ENCODE assay signal across 9 cellular contexts in genomic region chr6:36677059-36677749, GRCh38. TPM values are rescaled to one million over a fixed set of nuclear protein-coding genes. Genes with fewer than 3 reads are reported as not detected.
DNase-seq lines count a peak whose midpoint lies in the region; ATAC-seq and TF ChIP-seq lines count a peak whose summit lies in the region.
"Had no signal": no experiment of that assay in that cellular context is flagged by ENCODE, and none has a peak within 500 bp of the region (broad histone marks: within the 10 kb centered on the region; RNA-seq: fewer than 3 reads in every experiment).

No MANE protein-coding gene starts in this region.

- H3K36me3 ChIP-seq in adrenal gland (replicated peaks in 1 of 2) (no peaks in the 10 kb centered on the region), lower lobe of right lung (peaks cover 3% of the 10 kb centered on the region), upper lobe of left lung (no peaks in the 10 kb centered on the region), aorta (ENCODE audit: control insufficient read depth in 1 of 2, insufficient read depth in 2 of 2, low read length in 1 of 2) (no peaks in the 10 kb centered on the region)

- no peak for TF ChIP-seq POLR2A in adrenal gland (IDR thresholded peaks at IDR 0.05)
- no peak for TF ChIP-seq POLR2A in upper lobe of left lung (IDR thresholded peaks at IDR 0.05)

- peaks cover 23% of the 10 kb centered on the region for H3K4me1 Mint-ChIP-seq in activated naive CD4-positive, alpha-beta T cell treated with anti-CD3 and anti-CD28 coated beads, Interleukin-2, amount 50 U/mL, for 24 hours

- H3K9me3 ChIP-seq in adrenal gland (replicated peaks in 1 of 3) (no peaks in the 10 kb centered on the region), lower lobe of right lung (no peaks in the 10 kb centered on the region), upper lobe of left lung (no peaks in the 10 kb centered on the region), aorta (ENCODE audit: control insufficient read depth, low read length) (no peaks in the 10 kb centered on the region)

- no peaks in the 10 kb centered on the region for H3K27me3 Mint-ChIP-seq in activated naive CD4-positive, alpha-beta T cell treated with anti-CD3 and anti-CD28 coated beads, Interleukin-2, amount 50 U/mL, for 24 hours

- H3K4me3 Mint-ChIP-seq in activated naive CD4-positive, alpha-beta T cell treated with anti-CD3 and anti-CD28 coated beads, Interleukin-2, amount 50 U/mL, for 24 hours, result peak overlapping the region; percentile 75

- WGBS in adrenal gland, 4 donors, result 44 to 56% (median 52%) methylated on average over 6 to 7 of the region's 7 CpGs
- WGBS in upper lobe of left lung, 2 donors, result 60 to 72% methylated on average over 6 to 7 of the region's 7 CpGs
- 49 to 51% methylated on average over 7 of the region's 7 CpGs for WGBS in aorta, 2 donors

- H3K9me3 Mint-ChIP-seq in activated naive CD4-positive, alpha-beta T cell treated with anti-CD3 and anti-CD28 coated beads, Interleukin-2, amount 50 U/mL, for 24 hours, result no peaks in the 10 kb centered on the region
- H3K9me3 Mint-ChIP-seq in activated naive CD4-positive, alpha-beta T cell treated with anti-CD3 and anti-CD28 coated beads, Interleukin-2, amount 50 U/mL, for 72 hours, result no peaks in the 10 kb centered on the region

- peak overlapping the region; percentile 7 for H3K27ac Mint-ChIP-seq in activated naive CD4-positive, alpha-beta T cell treated with anti-CD3 and anti-CD28 coated beads, Interleukin-2, amount 50 U/mL, for 24 hours
- H3K27ac Mint-ChIP-seq in activated naive CD4-positive, alpha-beta T cell treated with anti-CD3 and anti-CD28 coated beads, Interleukin-2, amount 50 U/mL, for 72 hours, result peak overlapping the region in 1 of 2 donors; percentile 96

- TF ChIP-seq EP300 in upper lobe of left lung (IDR thresholded peaks at IDR 0.05), result no peak

- H3K4me1 ChIP-seq in adrenal gland (replicated peaks in 1 of 2), result peaks cover 4 to 38% of the 10 kb centered on the region in 2 donors
- H3K4me1 ChIP-seq in lower lobe of right lung, result peaks cover 39% of the 10 kb centered on the region
- peaks cover 23 to 43% (median 30%) of the 10 kb centered on the region in 4 donors for H3K4me1 ChIP-seq in upper lobe of left lung
- H3K4me1 ChIP-seq in aorta (ENCODE audit: control insufficient read depth in 1 of 2, insufficient read depth in 2 of 2, low read length in 2 of 2), result no peaks in the 10 kb centered on the region

- TF ChIP-seq CTCF in adrenal gland (IDR thresholded peaks at IDR 0.05) (no peak), lower lobe of right lung (IDR thresholded peaks at IDR 0.05) (no peak), upper lobe of left lung (IDR thresholded peaks at IDR 0.05) (no peak)

- DNase-seq in activated naive CD4-positive, alpha-beta T cell treated with anti-CD3 and anti-CD28 coated beads, Interleukin-2, amount 50 U/mL, for 72 hours (ENCODE audit: low spot score in 2 of 2), result no peak
- no peak for DNase-seq in adrenal gland
- DNase-seq in lower lobe of right lung, result no peak
- DNase-seq in upper lobe of left lung, result no peak
- DNase-seq in aorta, result no peak
- no peak for DNase-seq in NCI-H774 (lab: John Stamatoyannopoulos, UW)

- H3K27me3 ChIP-seq in adrenal gland, result no peaks in the 10 kb centered on the region
- H3K27me3 ChIP-seq in lower lobe of right lung (ENCODE audit: low read depth), result no peaks in the 10 kb centered on the region
- no peaks in the 10 kb centered on the region for H3K27me3 ChIP-seq in upper lobe of left lung
- peaks cover 0 to 2% of the 10 kb centered on the region in 2 donors for H3K27me3 ChIP-seq in aorta (ENCODE audit: control insufficient read depth in 1 of 2, insufficient read depth in 2 of 2, low read length in 1 of 2)

- H3K4me3 ChIP-seq in adrenal gland, result no peak overlapping the region
- peak overlapping the region; percentile 78 for H3K4me3 ChIP-seq in lower lobe of right lung
- H3K4me3 ChIP-seq in upper lobe of left lung, result no peak overlapping the region
- no peak overlapping the region for H3K4me3 ChIP-seq in aorta (ENCODE audit: low read length in 2 of 2)

- H3K36me3 Mint-ChIP-seq in activated naive CD4-positive, alpha-beta T cell treated with anti-CD3 and anti-CD28 coated beads, Interleukin-2, amount 50 U/mL, for 24 hours, result no peaks in the 10 kb centered on the region
- H3K36me3 Mint-ChIP-seq in activated naive CD4-positive, alpha-beta T cell treated with anti-CD3 and anti-CD28 coated beads, Interleukin-2, amount 50 U/mL, for 72 hours, result peaks cover 19 to 24% of the 10 kb centered on the region in 2 donors

- intact Hi-C loops in adrenal gland (cut with DNase I) (loop anchor here in 1 of 2 donors (5.0 kb wide), 1 partner anchor 50 kb away; no protein-coding TSS in a partner anchor), lower lobe of right lung (cut with DNase I) (loop anchor here (10.0 kb wide), 1 partner anchor 52 kb away; no protein-coding TSS in a partner anchor), aorta (cut with DNase I) (no loop called here)

- H3K27ac ChIP-seq in adrenal gland (peak overlapping the region in 4 of 5 donors; percentile 32 to 98 (median 96)), lower lobe of right lung (peak overlapping the region; percentile 96), upper lobe of left lung (peak overlapping the region; percentile 17 to 100 (median 98)), aorta (ENCODE audit: low read depth in 1 of 2, low read length in 2 of 2) (peak overlapping the region in 1 of 2 donors; percentile 44)

- ATAC-seq in activated naive CD4-positive, alpha-beta T cell treated with anti-CD3 and anti-CD28 coated beads, Interleukin-2, amount 50 U/mL, for 72 hours, result no peak
- no peak for ATAC-seq in lower lobe of right lung
- no peak for ATAC-seq in upper lobe of left lung (ENCODE audit: low FRiP score in 2 of 2)
- ATAC-seq in aorta (ENCODE audit: low FRiP score), result no peak
- ATAC-seq in HG02571 (IDR thresholded peaks at IDR 0.05; ENCODE audit: unreplicated experiment), result no peak

RNA-seq across cellular contexts. Expression of gene CDKN1A, which starts 1.3 kb away (rescaled TPM):
- 100 to 1,000 TPM in 1 of 2 donors, 10 to 100 TPM in 1; 43.3 to 146 TPM for total RNA-seq in activated naive CD4-positive, alpha-beta T cell treated with anti-CD3 and anti-CD28 coated beads, Interleukin-2, amount 50 U/mL, for 72 hours
- total RNA-seq in adrenal gland (100 to 1,000 TPM in 2 of 8 donors, 10 to 100 TPM in 6; 44.7 to 154 (median 79.9) TPM), lower lobe of right lung (71.0 TPM), upper lobe of left lung (100 to 1,000 TPM in 4 of 6 donors, 10 to 100 TPM in 2; 61.8 to 186 (median 127) TPM), aorta (100 to 1,000 TPM; 132 to 296 TPM)
- polyA plus RNA-seq in adrenal gland (10 to 100 TPM; 18.8 to 45.1 (median 25.2) TPM), aorta (100 to 1,000 TPM; 133 to 149 TPM)

RNA-seq across cellular contexts. Expression of gene RAB44, which starts 20.4 kb away (rescaled TPM):
- total RNA-seq in activated naive CD4-positive, alpha-beta T cell treated with anti-CD3 and anti-CD28 coated beads, Interleukin-2, amount 50 U/mL, for 72 hours, result under 1 TPM; 0.07 to 0.12 TPM
- total RNA-seq in adrenal gland (not detected), lower lobe of right lung (0.95 TPM), upper lobe of left lung (1 to 10 TPM in 3 of 6 donors, under 1 TPM in 3; 0.20 to 3.1 (median 1.2) TPM), aorta (under 1 TPM; 0.29 to 0.66 TPM)
- polyA plus RNA-seq in adrenal gland (under 1 TPM in 2 of 3 donors, not detected in 1; 0.03 to 0.16 TPM), aorta (not detected)
- total RNA-seq: RPMI7951 had no signal
